33 cellular contexts compared by ENCODE assay signal in the genomic region with DNA sequence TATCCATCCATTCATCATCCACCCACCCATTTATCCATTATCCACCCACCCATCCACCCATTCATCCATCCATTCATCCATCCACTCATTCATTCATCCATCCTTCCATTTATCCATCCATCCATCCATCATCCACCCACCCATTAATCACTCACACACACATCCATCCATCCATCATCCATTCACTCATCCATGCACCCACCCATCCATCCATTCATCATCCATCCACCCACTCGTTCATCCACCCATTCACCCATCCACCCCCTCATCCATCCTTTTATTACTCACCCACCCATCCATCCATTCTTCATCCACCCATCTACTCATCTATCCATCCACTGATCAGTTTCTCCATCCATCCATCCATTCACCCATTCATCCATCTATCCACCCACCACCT. TPM values are rescaled to one million over a fixed set of nuclear protein-coding genes. Genes with fewer than 3 reads are reported as not detected.
"Had no signal": no experiment of that assay in that cellular context is flagged by ENCODE, and none has a peak within 500 bp of the region (broad histone marks: within the 10 kb centered on the region; RNA-seq: fewer than 3 reads in every experiment).

No MANE protein-coding gene starts in this region.

- H3K27ac ChIP-seq: brain microvascular endothelial cell, esophagus squamous epithelium, gastroesophageal sphincter, heart right ventricle, WERI-Rb-1 had no signal

- FAIRE-seq: astrocyte, bronchial epithelial cell, colon had no signal

- DNase-seq: activated B cell treated with CpG ODN at 0.5 μM for 24 hours; activated CD4-positive, alpha-beta T cell treated with anti-CD3 and anti-CD28 coated beads for 48 hours; activated CD4-positive, alpha-beta T cell treated with anti-CD3 and anti-CD28 coated beads, Interleukin-2, amount 50 U/mL, for 1 hour; activated CD4-positive, alpha-beta T cell treated with anti-CD3 and anti-CD28 coated beads, Interleukin-2, amount 50 U/mL, for 48 hours; activated CD8-positive, alpha-beta memory T cell treated with anti-CD3 and anti-CD28 coated beads for 24 hours; activated CD8-positive, alpha-beta T cell treated with anti-CD3 and anti-CD28 coated beads for 36 hours; activated effector memory CD4-positive, alpha-beta T cell treated with Interleukin-2 at 50 U/mL for 16 hours; activated gamma-delta T cell treated with Interleukin-2 at 50 U/mL for 16 hours; activated naive CD4-positive, alpha-beta T cell treated with anti-CD3 and anti-CD28 coated beads, Interleukin-2, amount 50 U/mL, for 16 hours; activated naive CD4-positive, alpha-beta T cell treated with Interleukin-2 at 50 U/mL for 16 hours; activated T-cell treated with anti-CD3 and anti-CD28 coated beads, Interleukin-2, amount 50 U/mL, for 4 hours; amniotic stem cell; anterior cingulate cortex; brain microvascular endothelial cell; cortex of kidney; dermis blood vessel endothelial cell; effector CD4-positive, alpha-beta T cell; effector memory CD8-positive, alpha-beta T cell; esophagus squamous epithelium; foreskin melanocyte; heart right ventricle; T-helper 17 cell; T1000; WERI-Rb-1 had no signal

- ATAC-seq: activated CD4-positive, CD25-positive, alpha-beta regulatory T cell treated with anti-CD3 and anti-CD28 coated beads, Interleukin-2, amount 50 U/mL, for 24 hours; activated CD8-positive, alpha-beta T cell treated with anti-CD3 and anti-CD28 coated beads for 36 hours; activated T-cell treated with anti-CD3 and anti-CD28 coated beads, Interleukin-2, amount 50 U/mL, for 4 hours; activated T-helper 17 cell treated with anti-CD3 and anti-CD28 coated beads, Interleukin-2, amount 50 U/mL, for 72 hours; effector memory CD8-positive, alpha-beta T cell; gastroesophageal sphincter; heart right ventricle; T-helper 17 cell had no signal

- H3K27me3 ChIP-seq: brain microvascular endothelial cell, esophagus squamous epithelium, gastroesophageal sphincter, heart right ventricle had no signal

- H3K4me1 ChIP-seq: gastroesophageal sphincter, heart right ventricle had no signal

- H3K4me3 ChIP-seq: esophagus squamous epithelium, gastroesophageal sphincter, heart right ventricle had no signal

- H3K36me3 ChIP-seq: brain microvascular endothelial cell, esophagus squamous epithelium, gastroesophageal sphincter, heart right ventricle, WERI-Rb-1 had no signal

- H3K9me3 ChIP-seq: esophagus squamous epithelium, gastroesophageal sphincter, heart right ventricle had no signal

RNA-seq across cellular contexts. Expression of a gene that starts 8.1 kb away (rescaled TPM):
- total RNA-seq: activated B cell treated with CpG ODN at 0.5 μM for 24 hours; activated CD8-positive, alpha-beta T cell treated with anti-CD3 and anti-CD28 coated beads for 36 hours; activated T-cell treated with anti-CD3 and anti-CD28 coated beads, Interleukin-2, amount 50 U/mL, for 4 hours; astrocyte; bronchial epithelial cell; dermis blood vessel endothelial cell; fibroblast of lung; fibroblast of villous mesenchyme; glomerular endothelial cell had no signal
- polyA plus RNA-seq: fibroblast of lung had no signal
